Comparison of ENCODE assay signal across 1 cellular context in the genomic region with DNA sequence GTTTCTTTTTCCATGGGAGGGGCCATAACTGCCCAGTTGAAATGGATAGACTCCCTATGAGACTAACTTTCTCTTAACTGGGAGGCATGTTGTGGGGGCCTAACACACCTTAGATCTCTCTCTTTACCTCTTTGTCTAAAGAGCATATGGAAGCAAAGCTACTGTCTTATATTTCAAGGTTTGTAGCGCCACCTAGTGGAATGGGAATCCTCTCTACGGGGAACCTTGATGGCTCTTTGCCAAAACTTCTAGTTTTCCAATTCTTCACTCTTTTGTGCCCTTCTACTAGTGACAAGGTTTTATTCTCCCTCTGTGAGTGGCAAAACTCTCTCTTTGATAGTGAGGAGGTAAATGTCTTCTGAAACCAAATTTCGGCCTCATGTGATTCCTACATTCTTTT.
TF ChIP-seq lines count a peak whose summit lies in the region.

No MANE protein-coding gene starts in this region.

TF ChIP-seq in GM23338, 12 proteins besides CTCF, POLR2A, EP300 and RAD21 (continued from another document):
- TF ChIP-seq, protein P1, sequence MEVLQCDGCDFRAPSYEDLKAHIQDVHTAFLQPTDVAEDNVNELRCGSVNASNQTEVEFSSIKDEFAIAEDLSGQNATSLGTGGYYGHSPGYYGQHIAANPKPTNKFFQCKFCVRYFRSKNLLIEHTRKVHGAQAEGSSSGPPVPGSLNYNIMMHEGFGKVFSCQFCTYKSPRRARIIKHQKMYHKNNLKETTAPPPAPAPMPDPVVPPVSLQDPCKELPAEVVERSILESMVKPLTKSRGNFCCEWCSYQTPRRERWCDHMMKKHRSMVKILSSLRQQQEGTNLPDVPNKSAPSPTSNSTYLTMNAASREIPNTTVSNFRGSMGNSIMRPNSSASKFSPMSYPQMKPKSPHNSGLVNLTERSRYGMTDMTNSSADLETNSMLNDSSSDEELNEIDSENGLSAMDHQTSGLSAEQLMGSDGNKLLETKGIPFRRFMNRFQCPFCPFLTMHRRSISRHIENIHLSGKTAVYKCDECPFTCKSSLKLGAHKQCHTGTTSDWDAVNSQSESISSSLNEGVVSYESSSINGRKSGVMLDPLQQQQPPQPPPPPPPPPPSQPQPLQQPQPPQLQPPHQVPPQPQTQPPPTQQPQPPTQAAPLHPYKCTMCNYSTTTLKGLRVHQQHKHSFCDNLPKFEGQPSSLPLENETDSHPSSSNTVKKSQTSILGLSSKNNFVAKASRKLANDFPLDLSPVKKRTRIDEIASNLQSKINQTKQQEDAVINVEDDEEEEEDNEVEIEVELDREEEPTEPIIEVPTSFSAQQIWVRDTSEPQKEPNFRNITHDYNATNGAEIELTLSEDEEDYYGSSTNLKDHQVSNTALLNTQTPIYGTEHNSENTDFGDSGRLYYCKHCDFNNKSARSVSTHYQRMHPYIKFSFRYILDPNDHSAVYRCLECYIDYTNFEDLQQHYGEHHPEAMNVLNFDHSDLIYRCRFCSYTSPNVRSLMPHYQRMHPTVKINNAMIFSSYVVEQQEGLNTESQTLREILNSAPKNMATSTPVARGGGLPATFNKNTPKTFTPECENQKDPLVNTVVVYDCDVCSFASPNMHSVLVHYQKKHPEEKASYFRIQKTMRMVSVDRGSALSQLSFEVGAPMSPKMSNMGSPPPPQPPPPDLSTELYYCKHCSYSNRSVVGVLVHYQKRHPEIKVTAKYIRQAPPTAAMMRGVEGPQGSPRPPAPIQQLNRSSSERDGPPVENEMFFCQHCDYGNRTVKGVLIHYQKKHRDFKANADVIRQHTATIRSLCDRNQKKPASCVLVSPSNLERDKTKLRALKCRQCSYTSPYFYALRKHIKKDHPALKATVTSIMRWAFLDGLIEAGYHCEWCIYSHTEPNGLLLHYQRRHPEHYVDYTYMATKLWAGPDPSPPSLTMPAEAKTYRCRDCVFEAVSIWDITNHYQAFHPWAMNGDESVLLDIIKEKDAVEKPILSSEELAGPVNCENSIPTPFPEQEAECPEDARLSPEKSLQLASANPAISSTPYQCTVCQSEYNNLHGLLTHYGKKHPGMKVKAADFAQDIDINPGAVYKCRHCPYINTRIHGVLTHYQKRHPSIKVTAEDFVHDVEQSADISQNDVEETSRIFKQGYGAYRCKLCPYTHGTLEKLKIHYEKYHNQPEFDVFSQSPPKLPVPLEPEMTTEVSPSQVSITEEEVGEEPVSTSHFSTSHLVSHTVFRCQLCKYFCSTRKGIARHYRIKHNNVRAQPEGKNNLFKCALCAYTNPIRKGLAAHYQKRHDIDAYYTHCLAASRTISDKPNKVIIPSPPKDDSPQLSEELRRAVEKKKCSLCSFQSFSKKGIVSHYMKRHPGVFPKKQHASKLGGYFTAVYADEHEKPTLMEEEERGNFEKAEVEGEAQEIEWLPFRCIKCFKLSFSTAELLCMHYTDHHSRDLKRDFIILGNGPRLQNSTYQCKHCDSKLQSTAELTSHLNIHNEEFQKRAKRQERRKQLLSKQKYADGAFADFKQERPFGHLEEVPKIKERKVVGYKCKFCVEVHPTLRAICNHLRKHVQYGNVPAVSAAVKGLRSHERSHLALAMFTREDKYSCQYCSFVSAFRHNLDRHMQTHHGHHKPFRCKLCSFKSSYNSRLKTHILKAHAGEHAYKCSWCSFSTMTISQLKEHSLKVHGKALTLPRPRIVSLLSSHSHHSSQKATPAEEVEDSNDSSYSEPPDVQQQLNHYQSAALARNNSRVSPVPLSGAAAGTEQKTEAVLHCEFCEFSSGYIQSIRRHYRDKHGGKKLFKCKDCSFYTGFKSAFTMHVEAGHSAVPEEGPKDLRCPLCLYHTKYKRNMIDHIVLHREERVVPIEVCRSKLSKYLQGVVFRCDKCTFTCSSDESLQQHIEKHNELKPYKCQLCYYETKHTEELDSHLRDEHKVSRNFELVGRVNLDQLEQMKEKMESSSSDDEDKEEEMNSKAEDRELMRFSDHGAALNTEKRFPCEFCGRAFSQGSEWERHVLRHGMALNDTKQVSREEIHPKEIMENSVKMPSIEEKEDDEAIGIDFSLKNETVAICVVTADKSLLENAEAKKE (CRISPR knock-in tag; IDR thresholded peaks at IDR 0.05), result no peak
- TF ChIP-seq EZH2phosphoT487 (IDR thresholded peaks at IDR 0.05; ENCODE audit: unreplicated experiment), result no peak
- no peak for TF ChIP-seq ETS1 (IDR thresholded peaks at IDR 0.05)
- no peak for TF ChIP-seq REST (IDR thresholded peaks at IDR 0.05; ENCODE audit: unreplicated experiment)
- no peak for TF ChIP-seq ZNF331 (CRISPR knock-in tag; IDR thresholded peaks at IDR 0.05; ENCODE audit: low read depth)
- no peak for TF ChIP-seq CREB1 (CRISPR knock-in tag; IDR thresholded peaks at IDR 0.05; ENCODE audit: low read depth)
TF ChIP-seq in GM23338: peak in this region for 0.
